Comparison of ENCODE assay signal across 1 cellular context in genomic region chr15:89805241-89806216, GRCh38.
TF ChIP-seq lines count a peak whose summit lies in the region.

No MANE protein-coding gene starts in this region.

TF ChIP-seq in H1, 55 proteins besides CTCF, POLR2A, EP300 and RAD21:
- TF ChIP-seq YY1 (IDR thresholded peaks at IDR 0.05; ENCODE audit: low read depth, low read length) (no peak), TEAD4 (IDR thresholded peaks at IDR 0.05; ENCODE audit: low read depth, low read length) (no peak), BCL11A (IDR thresholded peaks at IDR 0.05; ENCODE audit: low read depth in 2 of 2, low read length in 2 of 2) (no peak), SAP30 (IDR thresholded peaks at IDR 0.05; ENCODE audit: insufficient read depth, insufficient replicate concordance, low read length) (no peak), ATF3 (IDR thresholded peaks at IDR 0.05; ENCODE audit: insufficient read depth, low read depth, low read length) (no peak), HDAC2 (IDR thresholded peaks at IDR 0.05; ENCODE audit: borderline replicate concordance in 1 of 2, low read depth in 2 of 2, low read length in 2 of 2) (no peak), USF2 (IDR thresholded peaks at IDR 0.05; ENCODE audit: low read length) (no peak), GTF2F1 (IDR thresholded peaks at IDR 0.05; ENCODE audit: borderline replicate concordance, low read depth, low read length) (no peak), SRF (IDR thresholded peaks at IDR 0.05; ENCODE audit: low read depth, low read length) (no peak), SIN3A (conservative IDR thresholded peaks at IDR 0.05 in 1 of 2, IDR thresholded peaks at IDR 0.05 in 1 of 2; ENCODE audit: low read depth in 1 of 2, low read length in 2 of 2) (no peak), CBX5 (IDR thresholded peaks at IDR 0.05; ENCODE audit: low read depth, low read length) (no peak), FOSL1 (IDR thresholded peaks at IDR 0.05; ENCODE audit: insufficient read depth, low read depth, low read length) (no peak), SP4 (IDR thresholded peaks at IDR 0.05; ENCODE audit: low read length) (no peak), CEBPB (IDR thresholded peaks at IDR 0.05; ENCODE audit: low read depth, low read length) (no peak), EGR1 (IDR thresholded peaks at IDR 0.05; ENCODE audit: borderline replicate concordance, low read depth, low read length) (no peak), ZNF274 (IDR thresholded peaks at IDR 0.05; ENCODE audit: borderline replicate concordance, extremely low read depth, low read length) (no peak), MAX (IDR thresholded peaks at IDR 0.05) (no peak)
